ENCODE assay signal across 8 cellular contexts in genomic region chr16:2194852-2195315, GRCh38. TPM values are rescaled to one million over a fixed set of nuclear protein-coding genes. Genes with fewer than 3 reads are reported as not detected.
DNase-seq lines count a peak whose midpoint lies in the region; ATAC-seq and TF ChIP-seq lines count a peak whose summit lies in the region.

No MANE protein-coding gene starts in this region.

- in situ Hi-C loops in ACHN (cut with HindIII; ENCODE audit: low pct_ligation_motif_present, low pct_unique_long_range_greater_than_20kb, low sequenced_read_pairs) = no loop called here

- peak overlapping the region; percentile 87 for H3K23ac ChIP-seq in neuronal stem cell (ENCODE audit: low read depth, low read length, poor library complexity)

- no peak overlapping the region for H3K4ac ChIP-seq in neuronal stem cell (ENCODE audit: low read length)

- ATAC-seq in GM19035 (IDR thresholded peaks at IDR 0.05; ENCODE audit: unreplicated experiment) (no peak), HG02642 (IDR thresholded peaks at IDR 0.05; ENCODE audit: poor library complexity, unreplicated experiment) (no peak)

- H2AK5ac ChIP-seq in neuronal stem cell (ENCODE audit: low read depth, low read length) = peak overlapping the region; percentile 82

- H3K36me3 ChIP-seq in GM06990 (ENCODE audit: control insufficient read depth, insufficient read depth, low read length) (no peaks in the 10 kb centered on the region), neuronal stem cell (replicated peaks in 1 of 2; ENCODE audit: control insufficient read depth in 2 of 2, insufficient read depth in 2 of 2, low read length in 2 of 2) (no peaks in the 10 kb centered on the region)

- no peak overlapping the region for H4K91ac ChIP-seq in neuronal stem cell (ENCODE audit: low read depth, low read length, poor library complexity)

- peak overlapping the region; percentile 80 for H2BK5ac ChIP-seq in neuronal stem cell (ENCODE audit: low read length)

- DNase-seq in ACHN = peak; percentile 70
- DNase-seq in GM06990 (ENCODE audit: extremely low read depth, insufficient read length) = no peak
- peak; percentile 40 for DNase-seq in NCI-H2107 (lab: John Stamatoyannopoulos, UW)
- peak; percentile 48 for DNase-seq in activated CD4-positive, alpha-beta T cell treated with anti-CD3 and anti-CD28 coated beads, Interleukin-2, amount 50 U/mL, for 1 hour
- no peak for DNase-seq in epithelial cell of proximal tubule (ENCODE audit: low read depth)
- no peak for DNase-seq in neuronal stem cell (ENCODE audit: low spot score)

- no peaks in the 10 kb centered on the region for H3K9me3 ChIP-seq in neuronal stem cell (replicated peaks in 1 of 2; ENCODE audit: control insufficient read depth in 2 of 2, insufficient read depth in 1 of 2, low read depth in 1 of 2, low read length in 2 of 2)

- no peak overlapping the region for H3K4me3 ChIP-seq in GM06990 (replicated peaks; ENCODE audit: low read depth, low read length)
- H3K4me3 ChIP-seq in epithelial cell of proximal tubule (ENCODE audit: low read depth, low read length) = no peak overlapping the region
- peak overlapping the region; percentile 58 to 65 for H3K4me3 ChIP-seq in neuronal stem cell (ENCODE audit: low read length in 2 of 2)

- peak overlapping the region; percentile 85 for H2BK15ac ChIP-seq in neuronal stem cell (ENCODE audit: low read length)

- H3K4me1 ChIP-seq in neuronal stem cell (ENCODE audit: control insufficient read depth in 2 of 2, insufficient read depth in 1 of 2, low read depth in 1 of 2, low read length in 2 of 2) = peaks cover 10 to 28% of the 10 kb centered on the region in 2 donors

- H2BK120ac ChIP-seq in neuronal stem cell (ENCODE audit: low read depth, low read length) = no peak overlapping the region

- H2AFZ ChIP-seq in neuronal stem cell (ENCODE audit: low read length) = no peak overlapping the region

- no peaks in the 10 kb centered on the region for H3K79me1 ChIP-seq in neuronal stem cell (ENCODE audit: low read depth, low read length)

- TF ChIP-seq CTCF in GM06990 (IDR thresholded peaks at IDR 0.05; ENCODE audit: insufficient read depth, low read length, poor library complexity, severe bottlenecking) = peak; percentile 66
- peak; percentile 62 for TF ChIP-seq CTCF in epithelial cell of proximal tubule (conservative IDR thresholded peaks at IDR 0.05; ENCODE audit: low read depth, low read length)

- no peak overlapping the region for H4K8ac ChIP-seq in neuronal stem cell (ENCODE audit: low read depth, low read length)

- H3K27me3 ChIP-seq in GM06990 (replicated peaks; ENCODE audit: control insufficient read depth, insufficient read depth, low read length) (peaks cover 2% of the 10 kb centered on the region; the same call in 1 of the 2 replicates), neuronal stem cell (ENCODE audit: control insufficient read depth in 3 of 3, insufficient read depth in 3 of 3, low read depth in 1 of 3, low read length in 3 of 3) (peaks cover 2 to 29% (median 17%) of the 10 kb centered on the region in 3 experiments)

- no peak overlapping the region for H3K9ac ChIP-seq in neuronal stem cell (ENCODE audit: low read depth, low read length, poor library complexity)

- WGBS in neuronal stem cell (ENCODE audit: extremely low coverage in 2 of 2, insufficient read length in 2 of 2, insufficient replicate concordance in 1 of 2), 2 donors = no CpG with 5 or more reads among the region's 10 CpGs

- H3K14ac ChIP-seq in neuronal stem cell (ENCODE audit: low read length) = no peak overlapping the region

- no peak overlapping the region for H2BK12ac ChIP-seq in neuronal stem cell (ENCODE audit: low read length)

- H3K18ac ChIP-seq in neuronal stem cell (ENCODE audit: low read length) = peak overlapping the region; percentile 85

- H3K4me2 ChIP-seq in neuronal stem cell (ENCODE audit: insufficient read depth, low read length, poor library complexity, severe bottlenecking) = peak overlapping the region; percentile 88

- H3K27ac ChIP-seq in neuronal stem cell (replicated peaks; ENCODE audit: low read length) = no peak overlapping the region

RNA-seq across cellular contexts. Expression of gene CASKIN1, which starts 1.5 kb away (rescaled TPM):
- 0.07 and 0.12 TPM in 2 replicates for total RNA-seq in epithelial cell of proximal tubule
- polyA plus RNA-seq in neuronal stem cell (2013, experiment 1 of 2) = 4.7 TPM
- 4.7 TPM for polyA plus RNA-seq in neuronal stem cell (2013, experiment 2 of 2)

RNA-seq across cellular contexts. Expression of gene MLST8, which starts 10.4 kb away (rescaled TPM):
- 98.2 and 134 TPM in 2 replicates for total RNA-seq in epithelial cell of proximal tubule
- 74.1 TPM for polyA plus RNA-seq in neuronal stem cell (2013, experiment 1 of 2)
- polyA plus RNA-seq in neuronal stem cell (2013, experiment 2 of 2) = 70.9 TPM

RNA-seq across cellular contexts. Expression of gene BRICD5, which starts 15.8 kb away (rescaled TPM):
- total RNA-seq in epithelial cell of proximal tubule = 5.3 and 10.1 TPM in 2 replicates
- 9.0 TPM for polyA plus RNA-seq in neuronal stem cell (2013, experiment 1 of 2)
- 9.1 TPM for polyA plus RNA-seq in neuronal stem cell (2013, experiment 2 of 2)

RNA-seq across cellular contexts. Expression of gene PGP, which starts 19.8 kb away (rescaled TPM):
- 29.3 and 58.3 TPM in 2 replicates for total RNA-seq in epithelial cell of proximal tubule
- 32.8 TPM for polyA plus RNA-seq in neuronal stem cell (2013, experiment 1 of 2)
- 31.7 TPM for polyA plus RNA-seq in neuronal stem cell (2013, experiment 2 of 2)

RNA-seq across cellular contexts. Expression of gene E4F1, which starts 28.5 kb away (rescaled TPM):
- total RNA-seq in epithelial cell of proximal tubule = 33.7 and 36.4 TPM in 2 replicates
- polyA plus RNA-seq in neuronal stem cell (2013, experiment 1 of 2) = 10.6 TPM
- polyA plus RNA-seq in neuronal stem cell (2013, experiment 2 of 2) = 9.7 TPM

Comparison
In these comparisons a context has a peak if more than half of its experiments do, and no peak if none do; other contexts are left out.
1. DNase-seq: peak in ACHN (single experiment), NCI-H2107 (single experiment) and activated CD4-positive, alpha-beta T cell treated with anti-CD3 and anti-CD28 coated beads, Interleukin-2, amount 50 U/mL, for 1 hour (single experiment); none in GM06990 (single experiment), epithelial cell of proximal tubule (single experiment) and neuronal stem cell (single experiment).
2. H3K4me3 ChIP-seq: peak in neuronal stem cell (2 of 2); none in GM06990 (single experiment) and epithelial cell of proximal tubule (single experiment).